Comparison of ENCODE assay signal across 17 cellular contexts in the genomic region with DNA sequence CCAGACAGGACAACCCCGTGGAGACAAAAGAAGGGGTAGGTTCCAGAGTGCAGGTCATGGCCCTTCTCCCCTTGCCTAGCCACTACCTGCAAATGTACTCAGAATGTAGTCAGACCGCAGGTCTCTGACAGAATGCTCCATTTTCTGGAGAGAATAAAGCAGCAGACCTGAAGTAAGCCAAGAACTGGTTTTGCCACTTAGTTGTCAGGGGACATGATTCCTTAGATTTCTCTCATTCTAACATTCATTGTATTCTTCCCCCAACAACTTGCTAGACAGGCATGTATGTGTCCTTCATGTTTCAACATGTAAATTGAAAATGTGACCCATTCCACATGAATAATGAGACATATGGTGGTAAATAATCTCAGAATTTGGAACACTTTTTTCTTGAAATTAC.
DNase-seq lines count a peak whose midpoint lies in the region; FAIRE-seq and TF ChIP-seq lines count a peak whose summit lies in the region.
"Had no signal": no experiment of that assay in that cellular context is flagged by ENCODE, and none has a peak within 500 bp of the region (broad histone marks: within the 10 kb centered on the region; RNA-seq: fewer than 3 reads in every experiment).

No MANE protein-coding gene starts in this region.

- H3K36me3 ChIP-seq in mammary epithelial cell (ENCODE audit: insufficient read depth, low read length) = no peaks in the 10 kb centered on the region
- no peaks in the 10 kb centered on the region for H3K36me3 ChIP-seq in breast epithelium
- H3K36me3 ChIP-seq in keratinocyte (ENCODE audit: control insufficient read depth in 2 of 2, extremely low read depth in 1 of 2, insufficient read depth in 2 of 2, low read length in 2 of 2) = no peaks in the 10 kb centered on the region
- no peaks in the 10 kb centered on the region for H3K36me3 ChIP-seq in endodermal cell (ENCODE audit: control insufficient read depth, insufficient read depth, low read length)
- H3K36me3 ChIP-seq in BE2C = no peaks in the 10 kb centered on the region

- H3K9me3 Mint-ChIP-seq in type B pancreatic cell = peaks cover 13% of the 10 kb centered on the region
- H3K9me3 Mint-ChIP-seq in endodermal cell = no peaks in the 10 kb centered on the region
- H3K9me3 Mint-ChIP-seq: CD4-positive, alpha-beta T cell had no signal

- H3K4me3 ChIP-seq in mammary epithelial cell (replicated peaks in 1 of 3; ENCODE audit: insufficient read depth in 1 of 3, low read depth in 2 of 3, low read length in 3 of 3) = no peak overlapping the region
- no peak overlapping the region for H3K4me3 ChIP-seq in breast epithelium
- no peak overlapping the region for H3K4me3 ChIP-seq in epithelial cell of esophagus (ENCODE audit: low read length)
- no peak overlapping the region for H3K4me3 ChIP-seq in keratinocyte (ENCODE audit: control insufficient read depth in 2 of 3, extremely low read depth in 1 of 3, insufficient read depth in 2 of 3, low read depth in 1 of 3, low read length in 3 of 3)
- H3K4me3 ChIP-seq in endodermal cell (ENCODE audit: low read length) = no peak overlapping the region
- H3K4me3 ChIP-seq in BE2C (ENCODE audit: low read depth, low read length) = no peak overlapping the region
- H3K4me3 ChIP-seq: GM12878, GM23338 had no signal

- peaks cover 52% of the 10 kb centered on the region for H3K4me1 Mint-ChIP-seq in type B pancreatic cell (ENCODE audit: unreplicated experiment)
- peaks cover 5% of the 10 kb centered on the region for H3K4me1 Mint-ChIP-seq in endodermal cell
- H3K4me1 Mint-ChIP-seq: IgD-negative memory B cell had no signal

- no peaks in the 10 kb centered on the region for H3K27me3 ChIP-seq in mammary epithelial cell (ENCODE audit: insufficient read depth, low read length)
- no peaks in the 10 kb centered on the region for H3K27me3 ChIP-seq in breast epithelium
- no peaks in the 10 kb centered on the region for H3K27me3 ChIP-seq in keratinocyte (ENCODE audit: control insufficient read depth, extremely low read depth, insufficient read depth, low read length)
- no peaks in the 10 kb centered on the region for H3K27me3 ChIP-seq in endodermal cell (ENCODE audit: control insufficient read depth, insufficient read depth, low read length, poor library complexity, severe bottlenecking)
- no peaks in the 10 kb centered on the region for H3K27me3 ChIP-seq in BE2C

- H3K4me3 Mint-ChIP-seq in type B pancreatic cell (peak overlapping the region; percentile 67), endodermal cell (no peak overlapping the region)
- H3K4me3 Mint-ChIP-seq: CD4-positive, alpha-beta T cell; GM23338; H9; IgD-negative memory B cell had no signal

- no peak overlapping the region for H2AFZ ChIP-seq in mammary epithelial cell (ENCODE audit: low read depth, low read length)
- no peak overlapping the region for H2AFZ ChIP-seq in keratinocyte (ENCODE audit: control insufficient read depth, low read length)
- H2AFZ ChIP-seq: GM23338 had no signal

- in situ Hi-C loops in mammary epithelial cell (cut with MboI; ENCODE audit: low sequenced_read_pairs in 2 of 2) = no loop called here

- peak; percentile 84 for FAIRE-seq in keratinocyte (lab: Jason Lieb, UNC)
- FAIRE-seq: GM12878, GM18507 had no signal

- H3K27me3 Mint-ChIP-seq in type B pancreatic cell (no peaks in the 10 kb centered on the region), endodermal cell (ENCODE audit: insufficient read depth) (peaks cover 1% of the 10 kb centered on the region)
- H3K27me3 Mint-ChIP-seq: CD4-positive, alpha-beta T cell; IgD-negative memory B cell had no signal

- H3K36me3 Mint-ChIP-seq in type B pancreatic cell (no peaks in the 10 kb centered on the region), endodermal cell (ENCODE audit: low read depth) (no peaks in the 10 kb centered on the region)
- H3K36me3 Mint-ChIP-seq: IgD-negative memory B cell had no signal

- intact Hi-C loops in mammary epithelial cell (cut with micrococcal nuclease) (no loop called here), breast epithelium (cut with DNase I; ENCODE audit: low total_unique reads) (no loop called here)

- TF ChIP-seq CTCF in mammary epithelial cell (conservative IDR thresholded peaks at IDR 0.05 in 1 of 2, IDR thresholded peaks at IDR 0.05 in 1 of 2; ENCODE audit: extremely low read depth in 1 of 2, insufficient read depth in 1 of 2, low read depth in 1 of 2, low read length in 2 of 2) (no peak), breast epithelium (IDR thresholded peaks at IDR 0.05) (no peak), epithelial cell of esophagus (IDR thresholded peaks at IDR 0.05; ENCODE audit: insufficient read depth, low read depth, low read length, missing control alignments) (no peak), keratinocyte (optimal IDR thresholded peaks at IDR 0.05 in 1 of 3, IDR thresholded peaks at IDR 0.05 in 1 of 3, conservative IDR thresholded peaks at IDR 0.05 in 1 of 3; ENCODE audit: extremely low read depth in 1 of 3, insufficient read depth in 2 of 3, low read length in 3 of 3) (no peak), type B pancreatic cell (conservative IDR thresholded peaks at IDR 0.05) (no peak), endodermal cell (conservative IDR thresholded peaks at IDR 0.05) (no peak), BE2C (IDR thresholded peaks at IDR 0.05; ENCODE audit: low read depth, low read length) (no peak)

- TF ChIP-seq POLR2A in breast epithelium (IDR thresholded peaks at IDR 0.05) = no peak

- H3K9me3 ChIP-seq in mammary epithelial cell (replicated peaks; ENCODE audit: insufficient read depth, low read length) (no peaks in the 10 kb centered on the region), breast epithelium (no peaks in the 10 kb centered on the region), keratinocyte (ENCODE audit: control insufficient read depth, low read depth, low read length) (no peaks in the 10 kb centered on the region), endodermal cell (ENCODE audit: control insufficient read depth, low read length) (no peaks in the 10 kb centered on the region), BE2C (no peaks in the 10 kb centered on the region)

- BruUV-seq in mammary epithelial cell (replicated peaks; lab: Mats Ljungman, UMichigan) = no TSS peak

- peak; percentile 22 for DNase-seq in mammary epithelial cell
- DNase-seq in breast epithelium (ENCODE audit: low spot score in 2 of 2) = no peak
- DNase-seq in epithelial cell of esophagus (ENCODE audit: low read depth) = peak; percentile 79
- no peak for DNase-seq in keratinocyte (ENCODE audit: low read depth, low spot score)
- DNase-seq in type B pancreatic cell (ENCODE audit: extremely low spot score, unreplicated experiment) = no peak
- no peak for DNase-seq in DMS79 (lab: John Stamatoyannopoulos, UW)
- no peak for DNase-seq in endodermal cell
- DNase-seq in BE2C = no peak
- DNase-seq: ACHN; C1 segment of cervical spinal cord; CD4-positive, alpha-beta T cell; DMS153; H9 had no signal

- WGBS in mammary epithelial cell (ENCODE audit: low coverage, missing lambda C conversion rate) = 93% methylated on average over 2 of the region's 2 CpGs
- WGBS in endodermal cell (ENCODE audit: insufficient coverage in 1 of 2, insufficient read length in 1 of 2), 2 experiments = 92 to 100% methylated on average over 2 of the region's 2 CpGs

- CTCF ChIA-PET in mammary epithelial cell (lab: Charles Lee; ENCODE audit: low non-redundant PET) = no interaction called here

- H3K9me1 ChIP-seq in keratinocyte (ENCODE audit: control insufficient read depth, extremely low read depth, insufficient read depth, low read length) = peaks cover 2% of the 10 kb centered on the region

- H4K20me1 ChIP-seq in mammary epithelial cell (ENCODE audit: insufficient read depth, low read length) (no peaks in the 10 kb centered on the region), keratinocyte (ENCODE audit: control insufficient read depth, extremely low read depth, insufficient read depth, low read length) (peaks cover 7% of the 10 kb centered on the region)

- peak overlapping the region; percentile 84 for H3K27ac Mint-ChIP-seq in type B pancreatic cell
- H3K27ac Mint-ChIP-seq in endodermal cell = no peak overlapping the region
- H3K27ac Mint-ChIP-seq: CD4-positive, alpha-beta T cell; GM23338; H9; IgD-negative memory B cell had no signal

- H3K79me2 ChIP-seq in mammary epithelial cell (ENCODE audit: insufficient read depth, low read length) = no peaks in the 10 kb centered on the region
- no peaks in the 10 kb centered on the region for H3K79me2 ChIP-seq in keratinocyte (ENCODE audit: control insufficient read depth, insufficient read depth, low read length)

- H3K4me2 ChIP-seq in mammary epithelial cell (ENCODE audit: insufficient read depth, low read depth, low read length) = no peak overlapping the region
- H3K4me2 ChIP-seq in keratinocyte (ENCODE audit: control insufficient read depth, extremely low read depth, insufficient read depth, low read depth, low read length) = peak overlapping the region; percentile 12
- H3K4me2 ChIP-seq: GM23338 had no signal

- H3K9ac ChIP-seq in mammary epithelial cell (ENCODE audit: insufficient read depth, low read length) (no peak overlapping the region), keratinocyte (ENCODE audit: control insufficient read depth, extremely low read depth, insufficient read depth, low read length) (no peak overlapping the region), endodermal cell (ENCODE audit: extremely low read depth, low read length, poor library complexity, severe bottlenecking) (no peak overlapping the region)

- H3K4me1 ChIP-seq in mammary epithelial cell (ENCODE audit: insufficient read depth, low read length) (peaks cover 22% of the 10 kb centered on the region), breast epithelium (no peaks in the 10 kb centered on the region), keratinocyte (ENCODE audit: control insufficient read depth, extremely low read depth, insufficient read depth, low read length) (peaks cover 28% of the 10 kb centered on the region), endodermal cell (ENCODE audit: control insufficient read depth, insufficient read depth, low read length) (no peaks in the 10 kb centered on the region), BE2C (peaks cover 7% of the 10 kb centered on the region)

- H3K27ac ChIP-seq in mammary epithelial cell (ENCODE audit: insufficient read depth, low read depth, low read length) (no peak overlapping the region), breast epithelium (no peak overlapping the region), keratinocyte (ENCODE audit: control insufficient read depth, insufficient read depth, low read length) (no peak overlapping the region), endodermal cell (ENCODE audit: low read depth, low read length) (no peak overlapping the region)

- dilution Hi-C loops in mammary epithelial cell (cut with HindIII; ENCODE audit: low sequenced_read_pairs) (no loop called here), keratinocyte (cut with MboI; ENCODE audit: extremely low pct_ligation_motif_present, low sequenced_read_pairs) (no loop called here)

Comparison
In these comparisons a context has a peak if more than half of its experiments do, and no peak if none do; other contexts are left out.
1. DNase-seq: peak in mammary epithelial cell (single experiment) and epithelial cell of esophagus (single experiment); none in breast epithelium (0 of 2), keratinocyte (single experiment), type B pancreatic cell (single experiment), DMS79 (single experiment), endodermal cell (single experiment) and BE2C (single experiment).